In the genomic region with DNA sequence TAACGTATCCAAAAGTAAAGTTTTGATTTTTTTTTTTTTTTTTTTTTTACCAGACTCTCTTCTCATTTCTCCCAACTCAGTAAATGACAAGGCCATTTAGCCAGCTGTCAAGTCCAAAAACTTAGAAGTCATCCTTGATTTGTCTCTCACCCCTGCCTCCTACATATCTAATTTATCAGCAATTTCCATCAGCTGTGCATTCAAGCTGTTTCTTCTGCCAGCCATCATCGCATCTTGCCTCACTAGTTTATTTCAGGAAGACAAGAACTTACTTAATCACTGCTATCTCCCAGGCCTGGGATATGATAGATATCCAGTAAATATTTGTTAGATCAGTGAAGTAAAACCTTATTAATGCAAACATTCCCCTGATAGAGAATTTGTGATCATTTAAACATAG, we compare ENCODE assay signal across 1 cellular context.
TF ChIP-seq lines count a peak whose summit lies in the region.

No MANE protein-coding gene starts in this region.

TF ChIP-seq in K562, 482 proteins besides CTCF, POLR2A, EP300 and RAD21 (continued from another document and continues in another):
- TF ChIP-seq XRCC5 (IDR thresholded peaks at IDR 0.05; ENCODE audit: low read depth, low read length) (no peak), SIX5 (IDR thresholded peaks at IDR 0.05; ENCODE audit: borderline replicate concordance in 1 of 2, insufficient read depth in 1 of 2, low read depth in 1 of 2, low read length in 2 of 2) (no peak), RAD51 (IDR thresholded peaks at IDR 0.05; ENCODE audit: borderline replicate concordance, low read depth) (no peak), KDM4B (IDR thresholded peaks at IDR 0.05; ENCODE audit: borderline replicate concordance in 2 of 2, low read depth in 1 of 2) (no peak), EP400 (IDR thresholded peaks at IDR 0.05) (peak; percentile 26; the same call in 1 of the 2 replicates), RHOXF2B (CRISPR knock-in tag; conservative IDR thresholded peaks at IDR 0.05) (no peak), CC2D1A (IDR thresholded peaks at IDR 0.05) (no peak), ZNF184 (CRISPR knock-in tag; IDR thresholded peaks at IDR 0.05) (no peak), BCL6 (CRISPR knock-in tag; IDR thresholded peaks at IDR 0.05) (no peak), NCOA1 (IDR thresholded peaks at IDR 0.05; ENCODE audit: low read depth) (no peak), RCOR1 (IDR thresholded peaks at IDR 0.05; ENCODE audit: borderline replicate concordance in 1 of 2, low read depth in 2 of 2, low read length in 2 of 2) (peak in 1 of 2 experiments; percentile 67; a peak in 2 of 4 replicates), FOXA1 (IDR thresholded peaks at IDR 0.05; ENCODE audit: borderline replicate concordance) (no peak), MTA2 (IDR thresholded peaks at IDR 0.05; ENCODE audit: low read depth) (0 out of 2 replicates have a peak, but pooled peaks have one; percentile 20), NONO (IDR thresholded peaks at IDR 0.05; ENCODE audit: low read depth in 2 of 2, low read length in 1 of 2) (no peak), ZNF444 (CRISPR knock-in tag; IDR thresholded peaks at IDR 0.05) (no peak), SP1 (CRISPR knock-in tag; IDR thresholded peaks at IDR 0.05) (no peak), JUND (IDR thresholded peaks at IDR 0.05; ENCODE audit: borderline replicate concordance, low read depth, low read length) (peak; percentile 23; the same call in 1 of the 2 replicates), JUND (tag; IDR thresholded peaks at IDR 0.05; ENCODE audit: borderline replicate concordance, low read depth, low read length) (no peak; the same call in 2 of the 3 replicates), SNRNP70 (optimal IDR thresholded peaks at IDR 0.05; ENCODE audit: low read depth, low read length) (no peak), ADNP (tag; IDR thresholded peaks at IDR 0.05) (no peak), CSDE1 (IDR thresholded peaks at IDR 0.05) (no peak), HNRNPH1 (optimal IDR thresholded peaks at IDR 0.05; ENCODE audit: low read depth, low read length) (no peak), PHF20 (IDR thresholded peaks at IDR 0.05; ENCODE audit: partially characterized antibody) (no peak), ZBTB17 (CRISPR knock-in tag; IDR thresholded peaks at IDR 0.05) (no peak), PHB2 (IDR thresholded peaks at IDR 0.05; ENCODE audit: low read depth) (no peak), ZNF583 (CRISPR knock-in tag; IDR thresholded peaks at IDR 0.05) (no peak), SIN3B (IDR thresholded peaks at IDR 0.05; ENCODE audit: low read depth) (no peak), ZNF785 (CRISPR knock-in tag; IDR thresholded peaks at IDR 0.05) (no peak), JUNB (CRISPR knock-in tag; conservative IDR thresholded peaks at IDR 0.05) (no peak), TEAD4 (IDR thresholded peaks at IDR 0.05; ENCODE audit: low read length) (peak; percentile 57; the same call in 1 of the 2 replicates), TEAD4 (CRISPR knock-in tag; IDR thresholded peaks at IDR 0.05; ENCODE audit: borderline replicate concordance) (no peak), ARID1B (IDR thresholded peaks at IDR 0.05) (peak; percentile 38; the same call in 1 of the 2 replicates), ZNF445 (CRISPR knock-in tag; IDR thresholded peaks at IDR 0.05; ENCODE audit: low read depth) (no peak), GABPB1 (CRISPR knock-in tag; IDR thresholded peaks at IDR 0.05) (no peak), CTBP1 (IDR thresholded peaks at IDR 0.05; ENCODE audit: borderline replicate concordance) (peak; percentile 42; the same call in 1 of the 2 replicates), MAZ (CRISPR knock-in tag; conservative IDR thresholded peaks at IDR 0.05 in 1 of 2, IDR thresholded peaks at IDR 0.05 in 1 of 2) (no peak), KDM1A (IDR thresholded peaks at IDR 0.05) (0 out of 4 replicates have a peak, but pooled peaks of 1 of the 2 experiments have one; percentile 8), FOXA3 (CRISPR knock-in tag; conservative IDR thresholded peaks at IDR 0.05 in 1 of 2, IDR thresholded peaks at IDR 0.05 in 1 of 2) (no peak), ZNF274 (IDR thresholded peaks at IDR 0.05; ENCODE audit: borderline replicate concordance, low read depth, low read length) (no peak), SAP30 (IDR thresholded peaks at IDR 0.05; ENCODE audit: borderline replicate concordance, insufficient read depth, low read depth, low read length, poor library complexity, severe bottlenecking) (no peak), CHD4 (IDR thresholded peaks at IDR 0.05; ENCODE audit: insufficient read depth, insufficient replicate concordance, low read depth, low read length, poor library complexity, severe bottlenecking) (no peak), MIER1 (IDR thresholded peaks at IDR 0.05; ENCODE audit: low read depth) (no peak), ARNT (IDR thresholded peaks at IDR 0.05) (no peak), DDX20 (tag; IDR thresholded peaks at IDR 0.05; ENCODE audit: low read depth) (no peak), TAF15 (IDR thresholded peaks at IDR 0.05; ENCODE audit: low read depth, low read length) (no peak), GATA2 (CRISPR knock-in tag; IDR thresholded peaks at IDR 0.05) (no peak), POLR2AphosphoS5 (IDR thresholded peaks at IDR 0.05; ENCODE audit: control insufficient read depth, insufficient read depth, low read depth, low read length) (no peak), NR4A1 (CRISPR knock-in tag; IDR thresholded peaks at IDR 0.05) (no peak), NR4A1 (tag; IDR thresholded peaks at IDR 0.05) (no peak), ZFP30 (CRISPR knock-in tag; IDR thresholded peaks at IDR 0.05; ENCODE audit: borderline replicate concordance) (no peak)
- TF ChIP-seq, protein P1, sequence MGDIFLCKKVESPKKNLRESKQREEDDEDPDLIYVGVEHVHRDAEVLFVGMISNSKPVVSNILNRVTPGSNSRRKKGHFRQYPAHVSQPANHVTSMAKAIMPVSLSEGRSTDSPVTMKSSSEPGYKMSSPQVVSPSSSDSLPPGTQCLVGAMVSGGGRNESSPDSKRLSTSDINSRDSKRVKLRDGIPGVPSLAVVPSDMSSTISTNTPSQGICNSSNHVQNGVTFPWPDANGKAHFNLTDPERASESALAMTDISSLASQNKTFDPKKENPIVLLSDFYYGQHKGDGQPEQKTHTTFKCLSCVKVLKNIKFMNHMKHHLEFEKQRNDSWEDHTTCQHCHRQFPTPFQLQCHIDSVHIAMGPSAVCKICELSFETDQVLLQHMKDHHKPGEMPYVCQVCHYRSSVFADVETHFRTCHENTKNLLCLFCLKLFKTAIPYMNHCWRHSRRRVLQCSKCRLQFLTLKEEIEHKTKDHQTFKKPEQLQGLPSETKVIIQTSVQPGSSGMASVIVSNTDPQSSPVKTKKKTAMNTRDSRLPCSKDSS (IDR thresholded peaks at IDR 0.05; ENCODE audit: low read depth, partially characterized antibody) = no peak
- TF ChIP-seq, protein P2, sequence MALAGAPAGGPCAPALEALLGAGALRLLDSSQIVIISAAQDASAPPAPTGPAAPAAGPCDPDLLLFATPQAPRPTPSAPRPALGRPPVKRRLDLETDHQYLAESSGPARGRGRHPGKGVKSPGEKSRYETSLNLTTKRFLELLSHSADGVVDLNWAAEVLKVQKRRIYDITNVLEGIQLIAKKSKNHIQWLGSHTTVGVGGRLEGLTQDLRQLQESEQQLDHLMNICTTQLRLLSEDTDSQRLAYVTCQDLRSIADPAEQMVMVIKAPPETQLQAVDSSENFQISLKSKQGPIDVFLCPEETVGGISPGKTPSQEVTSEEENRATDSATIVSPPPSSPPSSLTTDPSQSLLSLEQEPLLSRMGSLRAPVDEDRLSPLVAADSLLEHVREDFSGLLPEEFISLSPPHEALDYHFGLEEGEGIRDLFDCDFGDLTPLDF (CRISPR knock-in tag; IDR thresholded peaks at IDR 0.05) = no peak
- TF ChIP-seq, protein P3, sequence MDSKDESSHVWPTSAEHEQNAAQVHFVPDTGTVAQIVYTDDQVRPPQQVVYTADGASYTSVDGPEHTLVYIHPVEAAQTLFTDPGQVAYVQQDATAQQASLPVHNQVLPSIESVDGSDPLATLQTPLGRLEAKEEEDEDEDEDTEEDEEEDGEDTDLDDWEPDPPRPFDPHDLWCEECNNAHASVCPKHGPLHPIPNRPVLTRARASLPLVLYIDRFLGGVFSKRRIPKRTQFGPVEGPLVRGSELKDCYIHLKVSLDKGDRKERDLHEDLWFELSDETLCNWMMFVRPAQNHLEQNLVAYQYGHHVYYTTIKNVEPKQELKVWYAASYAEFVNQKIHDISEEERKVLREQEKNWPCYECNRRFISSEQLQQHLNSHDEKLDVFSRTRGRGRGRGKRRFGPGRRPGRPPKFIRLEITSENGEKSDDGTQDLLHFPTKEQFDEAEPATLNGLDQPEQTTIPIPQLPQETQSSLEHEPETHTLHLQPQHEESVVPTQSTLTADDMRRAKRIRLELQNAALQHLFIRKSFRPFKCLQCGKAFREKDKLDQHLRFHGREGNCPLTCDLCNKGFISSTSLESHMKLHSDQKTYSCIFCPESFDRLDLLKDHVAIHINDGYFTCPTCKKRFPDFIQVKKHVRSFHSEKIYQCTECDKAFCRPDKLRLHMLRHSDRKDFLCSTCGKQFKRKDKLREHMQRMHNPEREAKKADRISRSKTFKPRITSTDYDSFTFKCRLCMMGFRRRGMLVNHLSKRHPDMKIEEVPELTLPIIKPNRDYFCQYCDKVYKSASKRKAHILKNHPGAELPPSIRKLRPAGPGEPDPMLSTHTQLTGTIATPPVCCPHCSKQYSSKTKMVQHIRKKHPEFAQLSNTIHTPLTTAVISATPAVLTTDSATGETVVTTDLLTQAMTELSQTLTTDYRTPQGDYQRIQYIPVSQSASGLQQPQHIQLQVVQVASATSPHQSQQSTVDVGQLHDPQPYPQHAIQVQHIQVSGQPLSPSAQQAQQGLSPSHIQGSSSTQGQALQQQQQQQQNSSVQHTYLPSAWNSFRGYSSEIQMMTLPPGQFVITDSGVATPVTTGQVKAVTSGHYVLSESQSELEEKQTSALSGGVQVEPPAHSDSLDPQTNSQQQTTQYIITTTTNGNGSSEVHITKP (IDR thresholded peaks at IDR 0.05; ENCODE audit: partially characterized antibody) = no peak
- TF ChIP-seq, protein P4, sequence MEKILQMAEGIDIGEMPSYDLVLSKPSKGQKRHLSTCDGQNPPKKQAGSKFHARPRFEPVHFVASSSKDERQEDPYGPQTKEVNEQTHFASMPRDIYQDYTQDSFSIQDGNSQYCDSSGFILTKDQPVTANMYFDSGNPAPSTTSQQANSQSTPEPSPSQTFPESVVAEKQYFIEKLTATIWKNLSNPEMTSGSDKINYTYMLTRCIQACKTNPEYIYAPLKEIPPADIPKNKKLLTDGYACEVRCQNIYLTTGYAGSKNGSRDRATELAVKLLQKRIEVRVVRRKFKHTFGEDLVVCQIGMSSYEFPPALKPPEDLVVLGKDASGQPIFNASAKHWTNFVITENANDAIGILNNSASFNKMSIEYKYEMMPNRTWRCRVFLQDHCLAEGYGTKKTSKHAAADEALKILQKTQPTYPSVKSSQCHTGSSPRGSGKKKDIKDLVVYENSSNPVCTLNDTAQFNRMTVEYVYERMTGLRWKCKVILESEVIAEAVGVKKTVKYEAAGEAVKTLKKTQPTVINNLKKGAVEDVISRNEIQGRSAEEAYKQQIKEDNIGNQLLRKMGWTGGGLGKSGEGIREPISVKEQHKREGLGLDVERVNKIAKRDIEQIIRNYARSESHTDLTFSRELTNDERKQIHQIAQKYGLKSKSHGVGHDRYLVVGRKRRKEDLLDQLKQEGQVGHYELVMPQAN (IDR thresholded peaks at IDR 0.05; ENCODE audit: borderline replicate concordance) = no peak
- TF ChIP-seq, protein P5, sequence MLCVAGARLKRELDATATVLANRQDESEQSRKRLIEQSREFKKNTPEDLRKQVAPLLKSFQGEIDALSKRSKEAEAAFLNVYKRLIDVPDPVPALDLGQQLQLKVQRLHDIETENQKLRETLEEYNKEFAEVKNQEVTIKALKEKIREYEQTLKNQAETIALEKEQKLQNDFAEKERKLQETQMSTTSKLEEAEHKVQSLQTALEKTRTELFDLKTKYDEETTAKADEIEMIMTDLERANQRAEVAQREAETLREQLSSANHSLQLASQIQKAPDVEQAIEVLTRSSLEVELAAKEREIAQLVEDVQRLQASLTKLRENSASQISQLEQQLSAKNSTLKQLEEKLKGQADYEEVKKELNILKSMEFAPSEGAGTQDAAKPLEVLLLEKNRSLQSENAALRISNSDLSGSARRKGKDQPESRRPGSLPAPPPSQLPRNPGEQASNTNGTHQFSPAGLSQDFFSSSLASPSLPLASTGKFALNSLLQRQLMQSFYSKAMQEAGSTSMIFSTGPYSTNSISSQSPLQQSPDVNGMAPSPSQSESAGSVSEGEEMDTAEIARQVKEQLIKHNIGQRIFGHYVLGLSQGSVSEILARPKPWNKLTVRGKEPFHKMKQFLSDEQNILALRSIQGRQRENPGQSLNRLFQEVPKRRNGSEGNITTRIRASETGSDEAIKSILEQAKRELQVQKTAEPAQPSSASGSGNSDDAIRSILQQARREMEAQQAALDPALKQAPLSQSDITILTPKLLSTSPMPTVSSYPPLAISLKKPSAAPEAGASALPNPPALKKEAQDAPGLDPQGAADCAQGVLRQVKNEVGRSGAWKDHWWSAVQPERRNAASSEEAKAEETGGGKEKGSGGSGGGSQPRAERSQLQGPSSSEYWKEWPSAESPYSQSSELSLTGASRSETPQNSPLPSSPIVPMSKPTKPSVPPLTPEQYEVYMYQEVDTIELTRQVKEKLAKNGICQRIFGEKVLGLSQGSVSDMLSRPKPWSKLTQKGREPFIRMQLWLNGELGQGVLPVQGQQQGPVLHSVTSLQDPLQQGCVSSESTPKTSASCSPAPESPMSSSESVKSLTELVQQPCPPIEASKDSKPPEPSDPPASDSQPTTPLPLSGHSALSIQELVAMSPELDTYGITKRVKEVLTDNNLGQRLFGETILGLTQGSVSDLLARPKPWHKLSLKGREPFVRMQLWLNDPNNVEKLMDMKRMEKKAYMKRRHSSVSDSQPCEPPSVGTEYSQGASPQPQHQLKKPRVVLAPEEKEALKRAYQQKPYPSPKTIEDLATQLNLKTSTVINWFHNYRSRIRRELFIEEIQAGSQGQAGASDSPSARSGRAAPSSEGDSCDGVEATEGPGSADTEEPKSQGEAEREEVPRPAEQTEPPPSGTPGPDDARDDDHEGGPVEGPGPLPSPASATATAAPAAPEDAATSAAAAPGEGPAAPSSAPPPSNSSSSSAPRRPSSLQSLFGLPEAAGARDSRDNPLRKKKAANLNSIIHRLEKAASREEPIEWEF (CRISPR knock-in tag; IDR thresholded peaks at IDR 0.05) = no peak
- TF ChIP-seq, protein P6, sequence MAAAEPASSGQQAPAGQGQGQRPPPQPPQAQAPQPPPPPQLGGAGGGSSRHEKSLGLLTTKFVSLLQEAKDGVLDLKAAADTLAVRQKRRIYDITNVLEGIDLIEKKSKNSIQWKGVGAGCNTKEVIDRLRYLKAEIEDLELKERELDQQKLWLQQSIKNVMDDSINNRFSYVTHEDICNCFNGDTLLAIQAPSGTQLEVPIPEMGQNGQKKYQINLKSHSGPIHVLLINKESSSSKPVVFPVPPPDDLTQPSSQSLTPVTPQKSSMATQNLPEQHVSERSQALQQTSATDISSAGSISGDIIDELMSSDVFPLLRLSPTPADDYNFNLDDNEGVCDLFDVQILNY (CRISPR knock-in tag; IDR thresholded peaks at IDR 0.05) = no peak
- TF ChIP-seq, protein P7, sequence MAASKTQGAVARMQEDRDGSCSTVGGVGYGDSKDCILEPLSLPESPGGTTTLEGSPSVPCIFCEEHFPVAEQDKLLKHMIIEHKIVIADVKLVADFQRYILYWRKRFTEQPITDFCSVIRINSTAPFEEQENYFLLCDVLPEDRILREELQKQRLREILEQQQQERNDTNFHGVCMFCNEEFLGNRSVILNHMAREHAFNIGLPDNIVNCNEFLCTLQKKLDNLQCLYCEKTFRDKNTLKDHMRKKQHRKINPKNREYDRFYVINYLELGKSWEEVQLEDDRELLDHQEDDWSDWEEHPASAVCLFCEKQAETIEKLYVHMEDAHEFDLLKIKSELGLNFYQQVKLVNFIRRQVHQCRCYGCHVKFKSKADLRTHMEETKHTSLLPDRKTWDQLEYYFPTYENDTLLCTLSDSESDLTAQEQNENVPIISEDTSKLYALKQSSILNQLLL (CRISPR knock-in tag; IDR thresholded peaks at IDR 0.05; ENCODE audit: borderline replicate concordance) = no peak
